1 cellular context compared by ENCODE assay signal in genomic region chrX:68571292-68572256, GRCh38.
TF ChIP-seq lines count a peak whose summit lies in the region.

No MANE protein-coding gene starts in this region.

TF ChIP-seq in K562, 482 proteins besides CTCF, POLR2A, EP300 and RAD21 (continued from another document and continues in another):
- TF ChIP-seq ELK1 (CRISPR knock-in tag; IDR thresholded peaks at IDR 0.05) (no peak), ZNF395 (CRISPR knock-in tag; IDR thresholded peaks at IDR 0.05) (no peak), ATF1 (CRISPR knock-in tag; IDR thresholded peaks at IDR 0.05) (no peak), ATF1 (tag; IDR thresholded peaks at IDR 0.05) (no peak), DPF2 (IDR thresholded peaks at IDR 0.05) (peak; percentile 92), CBFA2T2 (conservative IDR thresholded peaks at IDR 0.05) (peak; percentile 41; the same call in 1 of the 2 replicates), ASH1L (IDR thresholded peaks at IDR 0.05; ENCODE audit: borderline replicate concordance, low read depth, partially characterized antibody) (no peak), SOX6 (IDR thresholded peaks at IDR 0.05) (0 out of 2 replicates have a peak, but pooled peaks have one; percentile 8), ZNF655 (CRISPR knock-in tag; IDR thresholded peaks at IDR 0.05) (no peak), TFAP4 (CRISPR knock-in tag; IDR thresholded peaks at IDR 0.05; ENCODE audit: borderline replicate concordance) (peak; percentile 18; the same call in 1 of the 2 replicates), ZNF143 (CRISPR knock-in tag; IDR thresholded peaks at IDR 0.05) (no peak), XRCC3 (IDR thresholded peaks at IDR 0.05) (no peak), E2F1 (CRISPR knock-in tag; IDR thresholded peaks at IDR 0.05) (no peak), GATAD2A (IDR thresholded peaks at IDR 0.05) (no peak), HDAC8 (tag; IDR thresholded peaks at IDR 0.05) (no peak), RBM22 (IDR thresholded peaks at IDR 0.05; ENCODE audit: low read depth, low read length, poor library complexity, severe bottlenecking) (no peak), BACH1 (tag; IDR thresholded peaks at IDR 0.05) (0 out of 2 replicates have a peak, but pooled peaks have one; percentile 27), ZNF551 (CRISPR knock-in tag; IDR thresholded peaks at IDR 0.05) (no peak), MAFF (IDR thresholded peaks at IDR 0.05; ENCODE audit: low read length) (peak; percentile 26; the same call in 1 of the 2 replicates), E2F5 (CRISPR knock-in tag; IDR thresholded peaks at IDR 0.05) (no peak), ZNF408 (CRISPR knock-in tag; IDR thresholded peaks at IDR 0.05; ENCODE audit: low read depth) (no peak), EGR1 (conservative IDR thresholded peaks at IDR 0.05) (0 out of 2 replicates have a peak, but pooled peaks have one; percentile 8), ZNF766 (CRISPR knock-in tag; conservative IDR thresholded peaks at IDR 0.05) (peak; percentile 88), NFE2L1 (tag; IDR thresholded peaks at IDR 0.05; ENCODE audit: borderline replicate concordance, low read depth) (no peak), XRCC4 (IDR thresholded peaks at IDR 0.05; ENCODE audit: extremely low read depth, insufficient read depth, insufficient read length) (no peak), POLR2H (tag; IDR thresholded peaks at IDR 0.05; ENCODE audit: low read depth) (no peak), NCOR1 (IDR thresholded peaks at IDR 0.05) (peak; percentile 20; the same call in 1 of the 2 replicates), ATF7 (IDR thresholded peaks at IDR 0.05) (peak; percentile 60; the same call in 1 of the 2 replicates), ATF3 (IDR thresholded peaks at IDR 0.05) (peak; percentile 92), ATF3 (CRISPR knock-in tag; conservative IDR thresholded peaks at IDR 0.05) (no peak), ZC3H11A (IDR thresholded peaks at IDR 0.05; ENCODE audit: low read depth, low read length) (no peak), FOSL1 (tag; conservative IDR thresholded peaks at IDR 0.05) (peak; percentile 96), ARID3A (IDR thresholded peaks at IDR 0.05; ENCODE audit: borderline replicate concordance, low read depth, low read length) (0 out of 2 replicates have a peak, but pooled peaks have one; percentile 18), SRF (CRISPR knock-in tag; IDR thresholded peaks at IDR 0.05) (no peak), TSC22D4 (tag; IDR thresholded peaks at IDR 0.05) (no peak), DACH1 (IDR thresholded peaks at IDR 0.05; ENCODE audit: partially characterized antibody) (peak; percentile 19), ARNT (IDR thresholded peaks at IDR 0.05) (no peak), CEBPB (tag; IDR thresholded peaks at IDR 0.05) (peak; percentile 80), ZNF444 (CRISPR knock-in tag; IDR thresholded peaks at IDR 0.05) (no peak), BCL6 (CRISPR knock-in tag; IDR thresholded peaks at IDR 0.05) (no peak), ARID4B (CRISPR knock-in tag; IDR thresholded peaks at IDR 0.05) (no peak), CTBP1 (IDR thresholded peaks at IDR 0.05; ENCODE audit: borderline replicate concordance) (peak; percentile 21; the same call in 1 of the 2 replicates), RFX5 (IDR thresholded peaks at IDR 0.05; ENCODE audit: low read depth, low read length) (no peak), BMI1 (IDR thresholded peaks at IDR 0.05; ENCODE audit: low read length) (no peak), PKNOX1 (IDR thresholded peaks at IDR 0.05) (peak; percentile 77), SNRNP70 (optimal IDR thresholded peaks at IDR 0.05; ENCODE audit: low read depth, low read length) (no peak), PCBP1 (IDR thresholded peaks at IDR 0.05; ENCODE audit: low read depth, low read length, poor library complexity, severe bottlenecking) (no peak), DDX20 (tag; IDR thresholded peaks at IDR 0.05; ENCODE audit: low read depth) (no peak), SREBF1 (IDR thresholded peaks at IDR 0.05; ENCODE audit: borderline replicate concordance, low read depth, low read length) (no peak)
